2 cellular contexts compared by ENCODE assay signal in genomic region chr12:778615-779014, GRCh38.
TF ChIP-seq lines count a peak whose summit lies in the region.

No MANE protein-coding gene starts in this region.

TF ChIP-seq in WTC11, 78 proteins besides CTCF, POLR2A, EP300 and RAD21:
- TF ChIP-seq ZSCAN18 (CRISPR knock-in tag; IDR thresholded peaks at IDR 0.05) (no peak), AFF4 (CRISPR knock-in tag; IDR thresholded peaks at IDR 0.05; ENCODE audit: borderline replicate concordance) (no peak), ZNF121 (CRISPR knock-in tag; IDR thresholded peaks at IDR 0.05) (no peak), ZNF219 (CRISPR knock-in tag; IDR thresholded peaks at IDR 0.05; ENCODE audit: borderline replicate concordance) (no peak), GABPB1 (CRISPR knock-in tag; IDR thresholded peaks at IDR 0.05) (no peak), SMAD4 (CRISPR knock-in tag; IDR thresholded peaks at IDR 0.05) (no peak), ZNF281 (CRISPR knock-in tag; IDR thresholded peaks at IDR 0.05) (no peak), PRRX2 (CRISPR knock-in tag; IDR thresholded peaks at IDR 0.05) (no peak)
TF ChIP-seq in WTC11: peak in this region for 0.

TF ChIP-seq in endothelial cell of umbilical vein, 7 proteins besides CTCF, POLR2A, EP300 and RAD21 (continued from another document):
- TF ChIP-seq POLR2AphosphoS5 (IDR thresholded peaks at IDR 0.05; ENCODE audit: insufficient read depth, low read depth, low read length) = no peak
